Comparison of ENCODE assay signal across 8 cellular contexts in the genomic region with DNA sequence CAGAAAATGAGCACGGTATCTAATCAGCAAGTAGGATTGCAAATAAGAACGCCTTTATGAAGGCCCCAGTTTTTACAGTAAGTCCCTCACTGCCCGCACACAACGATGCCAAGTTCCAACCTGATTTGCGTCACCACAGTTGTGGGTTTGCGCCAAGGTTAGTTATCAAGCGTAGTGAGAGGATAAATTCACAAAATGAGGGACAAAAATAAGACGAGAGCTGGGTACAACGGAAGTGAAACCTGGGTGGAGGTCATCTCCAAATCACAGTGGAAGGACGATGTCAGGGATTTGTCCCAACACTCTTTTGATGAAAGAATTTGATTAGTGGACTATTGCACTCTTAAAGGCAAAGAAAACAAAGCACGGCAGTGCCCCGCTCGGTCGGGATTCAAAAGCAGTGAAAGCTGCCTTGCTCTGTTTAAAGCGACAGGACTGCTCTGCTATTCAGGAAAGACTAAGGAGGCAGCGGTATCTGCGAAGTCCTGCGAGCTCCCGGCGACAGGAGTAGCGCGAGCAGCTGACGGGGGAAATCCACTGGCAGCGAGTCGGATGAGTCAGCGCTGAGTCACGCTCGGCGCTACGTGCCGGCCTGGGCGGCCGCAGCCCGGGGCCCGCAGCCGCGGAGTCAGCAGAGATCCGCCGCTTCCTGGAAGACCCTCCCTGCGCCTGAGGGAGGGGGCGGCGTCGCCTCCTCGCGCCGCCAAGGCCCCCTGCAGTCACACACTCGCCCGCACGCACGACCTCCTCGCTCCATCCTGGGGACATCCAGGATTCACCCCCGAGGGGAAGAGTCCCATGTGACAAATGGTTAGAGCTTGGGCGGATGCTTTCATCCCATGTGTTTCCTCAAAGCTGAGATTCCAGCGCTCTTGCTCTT.
DNase-seq lines count a peak whose midpoint lies in the region; ATAC-seq, FAIRE-seq and TF ChIP-seq lines count a peak whose summit lies in the region.

No MANE protein-coding gene starts in this region.

- H3K27me3 ChIP-seq in HepG2 (ENCODE audit: control insufficient read depth in 1 of 2, insufficient read depth in 2 of 2, low read length in 2 of 2): no peaks in the 10 kb centered on the region

- POLR2A ChIA-PET in HepG2 (lab: Yijun Ruan, JAX): interaction anchor here (0.6 to 1.3 kb wide), 2 partner anchors 101 to 103 kb away, joined by 4 to 7 read pairs; a partner anchor contains a TSS

- peak in 1 of 2 experiments; percentile 48; a peak in 1 of 4 replicates for TF ChIP-seq POLR2A in HepG2 (IDR thresholded peaks at IDR 0.05; ENCODE audit: insufficient read depth in 1 of 2, low read depth in 2 of 2, low read length in 2 of 2)

- TF ChIP-seq RAD21 in HepG2 (CRISPR knock-in tag; IDR thresholded peaks at IDR 0.05): 0 out of 2 replicates have a peak, but pooled peaks have one; percentile 21

- peaks cover 1% of the 10 kb centered on the region for H3K27me3 Mint-ChIP-seq in dendritic cell treated with granulocyte-macrophage colony-stimulating factor and Interleukin-4, amounts not matched to agents 40 ng/mL and 50 ng/mL, for 4 days

- TF ChIP-seq EP300 in HepG2 (IDR thresholded peaks at IDR 0.05; ENCODE audit: low read depth in 2 of 2, low read length in 2 of 2) (peak in 1 of 2 experiments; percentile 67; a peak in 1 of 4 replicates), HepG2 (CRISPR knock-in tag; IDR thresholded peaks at IDR 0.05; ENCODE audit: borderline replicate concordance) (no peak)

- H3K9me3 Mint-ChIP-seq in dendritic cell treated with granulocyte-macrophage colony-stimulating factor and Interleukin-4, amounts not matched to agents 40 ng/mL and 50 ng/mL, for 4 days: peaks cover 8% of the 10 kb centered on the region

- peak; percentile 66 for FAIRE-seq in HepG2 (lab: Jason Lieb, UNC)

- H3K4me3 Mint-ChIP-seq in dendritic cell treated with granulocyte-macrophage colony-stimulating factor and Interleukin-4, amounts not matched to agents 40 ng/mL and 50 ng/mL, for 4 days: peak overlapping the region; percentile 81

- no peaks in the 10 kb centered on the region for H3K36me3 ChIP-seq in HepG2 (replicated peaks in 1 of 2; ENCODE audit: control insufficient read depth in 1 of 2, insufficient read depth in 2 of 2, low read length in 2 of 2)

- intact Hi-C loops in dendritic cell treated with granulocyte-macrophage colony-stimulating factor and Interleukin-4, amounts not matched to agents 40 ng/mL and 50 ng/mL, for 4 days (cut with micrococcal nuclease): loop anchor here (1.0 to 10.0 kb wide), 4 partner anchors 34 to 176 kb away; no protein-coding TSS in a partner anchor
- intact Hi-C loops in HepG2 (cut with micrococcal nuclease; ENCODE audit: unreplicated experiment): loop anchor here (1.0 kb wide), 1 partner anchor 101 kb away; no protein-coding TSS in a partner anchor

- no peaks in the 10 kb centered on the region for H3K36me3 Mint-ChIP-seq in dendritic cell treated with granulocyte-macrophage colony-stimulating factor and Interleukin-4, amounts not matched to agents 40 ng/mL and 50 ng/mL, for 4 days (ENCODE audit: low read depth)

- ATAC-seq in GM19043 (IDR thresholded peaks at IDR 0.05; ENCODE audit: low read depth, unreplicated experiment) (peak; percentile 95), HG03354 (IDR thresholded peaks at IDR 0.05; ENCODE audit: poor library complexity, severe bottlenecking, unreplicated experiment) (peak; percentile 95), HepG2 (peak; percentile 99)

- H3K9me3 ChIP-seq in HepG2 (ENCODE audit: low read length): peaks cover 5% of the 10 kb centered on the region; the same call in 1 of the 2 replicates

- DNase-seq in Ammon's horn (ENCODE audit: low spot score): peak; percentile 95
- DNase-seq in NCI-H510A treated with DMSO at 0.1 percent for 48 hours (lab: John Stamatoyannopoulos, UW): peak; percentile 67
- DNase-seq in activated CD4-positive, alpha-beta T cell treated with anti-CD3 and anti-CD28 coated beads, Interleukin-2, amount 50 U/mL, for 24 hours (ENCODE audit: low read depth in 1 of 2, low spot score in 1 of 2): peak; percentile 80 to 86
- peak; percentile 74 for DNase-seq in HepG2 (ENCODE audit: low spot score)
- DNase-seq in stimulated activated CD4-positive, alpha-beta T cell treated with anti-CD3 and anti-CD28 coated beads, Interleukin-2, amount 100 ng/mL, for 48 hours: peak; percentile 90

- H3K4me2 ChIP-seq in HepG2 (ENCODE audit: low read depth, low read length): peak overlapping the region; percentile 79

- no peaks in the 10 kb centered on the region for H4K20me1 ChIP-seq in HepG2 (ENCODE audit: insufficient read depth, low read length)

- peaks cover 54% of the 10 kb centered on the region for H3K4me1 Mint-ChIP-seq in dendritic cell treated with granulocyte-macrophage colony-stimulating factor and Interleukin-4, amounts not matched to agents 40 ng/mL and 50 ng/mL, for 4 days (ENCODE audit: low read depth)

- H3K4me3 ChIP-seq in HepG2 (replicated peaks in 1 of 3; ENCODE audit: insufficient read depth in 1 of 3, low read depth in 2 of 3, low read length in 3 of 3): peak overlapping the region; percentile 43 to 71 (median 57)

- H3K9ac ChIP-seq in HepG2 (ENCODE audit: insufficient read depth, low read depth, low read length): peak overlapping the region; percentile 65

- in situ Hi-C loops in HepG2 (cut with HindIII; ENCODE audit: extremely low pct_ligation_motif_present, low pct_unique_long_range_greater_than_20kb): no loop called here

- CTCF ChIA-PET in HepG2 (lab: Yijun Ruan, JAX; ENCODE audit: low intra/inter-chr PET ratio, low total read pairs): no interaction called here

- H2AFZ ChIP-seq in HepG2 (ENCODE audit: low read length): peak overlapping the region; percentile 96

- H3K4me1 ChIP-seq in HepG2 (ENCODE audit: insufficient read depth, low read length): peaks cover 32% of the 10 kb centered on the region

- peak; percentile 19; the same call in 1 of the 2 replicates for TF ChIP-seq CTCF in HepG2 (CRISPR knock-in tag; IDR thresholded peaks at IDR 0.05)

- 6% methylated on average over 19 of the region's 54 CpGs for WGBS in HepG2 (ENCODE audit: low lambda C conversion rate)

- no TSS peak for BruUV-seq in HepG2 (replicated peaks; lab: Mats Ljungman, UMichigan)

- no peaks in the 10 kb centered on the region for H3K79me2 ChIP-seq in HepG2 (ENCODE audit: insufficient read depth, low read length)

- H3K27ac Mint-ChIP-seq in dendritic cell treated with granulocyte-macrophage colony-stimulating factor and Interleukin-4, amounts not matched to agents 40 ng/mL and 50 ng/mL, for 4 days: peak overlapping the region; percentile 100

- H3K27ac ChIP-seq in HepG2 (ENCODE audit: extremely low read length, insufficient read depth, low read length): peak overlapping the region; percentile 27

TF ChIP-seq in HepG2, 621 proteins besides CTCF, POLR2A, EP300 and RAD21 (continues in another document):
- TF ChIP-seq SNAPC2 (CRISPR knock-in tag; IDR thresholded peaks at IDR 0.05) (no peak), NFATC3 (CRISPR knock-in tag; IDR thresholded peaks at IDR 0.05) (no peak), SP2 (CRISPR knock-in tag; IDR thresholded peaks at IDR 0.05) (no peak), YEATS4 (CRISPR knock-in tag; IDR thresholded peaks at IDR 0.05; ENCODE audit: borderline replicate concordance) (peak; percentile 80; the same call in 1 of the 2 replicates), KLF13 (CRISPR knock-in tag; IDR thresholded peaks at IDR 0.05) (no peak), ZNF230 (CRISPR knock-in tag; IDR thresholded peaks at IDR 0.05) (peak; percentile 70; the same call in 1 of the 2 replicates), ZFP36L1 (CRISPR knock-in tag; IDR thresholded peaks at IDR 0.05) (no peak; the same call in 1 of the 2 replicates), RNF2 (conservative IDR thresholded peaks at IDR 0.05; ENCODE audit: low read depth) (peak; percentile 64; the same call in 1 of the 2 replicates), JUNB (CRISPR knock-in tag; IDR thresholded peaks at IDR 0.05; ENCODE audit: borderline replicate concordance) (peak; percentile 89; the same call in 1 of the 2 replicates)
- TF ChIP-seq, protein P1, sequence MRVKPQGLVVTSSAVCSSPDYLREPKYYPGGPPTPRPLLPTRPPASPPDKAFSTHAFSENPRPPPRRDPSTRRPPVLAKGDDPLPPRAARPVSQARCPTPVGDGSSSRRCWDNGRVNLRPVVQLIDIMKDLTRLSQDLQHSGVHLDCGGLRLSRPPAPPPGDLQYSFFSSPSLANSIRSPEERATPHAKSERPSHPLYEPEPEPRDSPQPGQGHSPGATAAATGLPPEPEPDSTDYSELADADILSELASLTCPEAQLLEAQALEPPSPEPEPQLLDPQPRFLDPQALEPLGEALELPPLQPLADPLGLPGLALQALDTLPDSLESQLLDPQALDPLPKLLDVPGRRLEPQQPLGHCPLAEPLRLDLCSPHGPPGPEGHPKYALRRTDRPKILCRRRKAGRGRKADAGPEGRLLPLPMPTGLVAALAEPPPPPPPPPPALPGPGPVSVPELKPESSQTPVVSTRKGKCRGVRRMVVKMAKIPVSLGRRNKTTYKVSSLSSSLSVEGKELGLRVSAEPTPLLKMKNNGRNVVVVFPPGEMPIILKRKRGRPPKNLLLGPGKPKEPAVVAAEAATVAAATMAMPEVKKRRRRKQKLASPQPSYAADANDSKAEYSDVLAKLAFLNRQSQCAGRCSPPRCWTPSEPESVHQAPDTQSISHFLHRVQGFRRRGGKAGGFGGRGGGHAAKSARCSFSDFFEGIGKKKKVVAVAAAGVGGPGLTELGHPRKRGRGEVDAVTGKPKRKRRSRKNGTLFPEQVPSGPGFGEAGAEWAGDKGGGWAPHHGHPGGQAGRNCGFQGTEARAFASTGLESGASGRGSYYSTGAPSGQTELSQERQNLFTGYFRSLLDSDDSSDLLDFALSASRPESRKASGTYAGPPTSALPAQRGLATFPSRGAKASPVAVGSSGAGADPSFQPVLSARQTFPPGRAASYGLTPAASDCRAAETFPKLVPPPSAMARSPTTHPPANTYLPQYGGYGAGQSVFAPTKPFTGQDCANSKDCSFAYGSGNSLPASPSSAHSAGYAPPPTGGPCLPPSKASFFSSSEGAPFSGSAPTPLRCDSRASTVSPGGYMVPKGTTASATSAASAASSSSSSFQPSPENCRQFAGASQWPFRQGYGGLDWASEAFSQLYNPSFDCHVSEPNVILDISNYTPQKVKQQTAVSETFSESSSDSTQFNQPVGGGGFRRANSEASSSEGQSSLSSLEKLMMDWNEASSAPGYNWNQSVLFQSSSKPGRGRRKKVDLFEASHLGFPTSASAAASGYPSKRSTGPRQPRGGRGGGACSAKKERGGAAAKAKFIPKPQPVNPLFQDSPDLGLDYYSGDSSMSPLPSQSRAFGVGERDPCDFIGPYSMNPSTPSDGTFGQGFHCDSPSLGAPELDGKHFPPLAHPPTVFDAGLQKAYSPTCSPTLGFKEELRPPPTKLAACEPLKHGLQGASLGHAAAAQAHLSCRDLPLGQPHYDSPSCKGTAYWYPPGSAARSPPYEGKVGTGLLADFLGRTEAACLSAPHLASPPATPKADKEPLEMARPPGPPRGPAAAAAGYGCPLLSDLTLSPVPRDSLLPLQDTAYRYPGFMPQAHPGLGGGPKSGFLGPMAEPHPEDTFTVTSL (CRISPR knock-in tag; IDR thresholded peaks at IDR 0.05; ENCODE audit: borderline replicate concordance): peak; percentile 62; the same call in 1 of the 2 replicates

Comparison
In these comparisons a context has a peak if more than half of its experiments do, and no peak if none do; other contexts are left out.
1. Peak in every context shown above with its lines: DNase-seq, ATAC-seq, H3K4me3 ChIP-seq and H3K27ac ChIP-seq.